ENCODE assay signal across 9 cellular contexts in genomic region chr18:33205777-33206176, GRCh38.
"Had no signal": no experiment of that assay in that cellular context is flagged by ENCODE, and none has a peak within 500 bp of the region (broad histone marks: within the 10 kb centered on the region; RNA-seq: fewer than 3 reads in every experiment).

No MANE protein-coding gene starts in this region.

- H3K9ac ChIP-seq: KMS-11 had no signal

- H3K27me3 Mint-ChIP-seq: IgD-negative memory B cell had no signal

- H3K27ac Mint-ChIP-seq: HFFc6, IgD-negative memory B cell had no signal

- H3K36me3 ChIP-seq: HAP-1 had no signal

- H3K4me2 ChIP-seq: KMS-11 had no signal

- H3K27ac ChIP-seq: HL-60, KMS-11 had no signal

- H3K4me1 ChIP-seq: HAP-1 had no signal

- H3K36me3 Mint-ChIP-seq: IgD-negative memory B cell had no signal

- H3K9me3 ChIP-seq: HAP-1 had no signal

- FAIRE-seq: HepG2 had no signal

- ATAC-seq: HCT116, HepG2 had no signal

- H3K4me3 Mint-ChIP-seq: HFFc6, IgD-negative memory B cell had no signal

- DNase-seq: GOT3, HFFc6, KBM-7 had no signal

- H3K9me3 Mint-ChIP-seq: IgD-negative memory B cell had no signal

- H3K4me3 ChIP-seq: HAP-1 had no signal
